In genomic region chr6:148203970-148204369, GRCh38 we compare ENCODE assay signal across 8 cellular contexts.
DNase-seq lines count a peak whose midpoint lies in the region; FAIRE-seq and TF ChIP-seq lines count a peak whose summit lies in the region.

No MANE protein-coding gene starts in this region.

- H3K9me2 ChIP-seq in hepatocyte (replicated peaks; ENCODE audit: insufficient read depth) = no peaks in the 10 kb centered on the region

- H3K36me3 ChIP-seq in mesendoderm (ENCODE audit: control insufficient read depth, insufficient read depth, low read length) (no peaks in the 10 kb centered on the region), hepatocyte (replicated peaks; ENCODE audit: insufficient read depth, low read depth) (no peaks in the 10 kb centered on the region), ascending aorta (no peaks in the 10 kb centered on the region)

- no peak overlapping the region for H2BK15ac ChIP-seq in mesendoderm (replicated peaks; ENCODE audit: low read depth)

- no peak overlapping the region for H4K5ac ChIP-seq in mesendoderm (ENCODE audit: low read length)

- H3K4me3 ChIP-seq in NB4 (ENCODE audit: low read depth, low read length) = no peak overlapping the region
- no peak overlapping the region for H3K4me3 ChIP-seq in mesendoderm (ENCODE audit: low read length)
- H3K4me3 ChIP-seq in hepatocyte = no peak overlapping the region
- H3K4me3 ChIP-seq in ascending aorta = peak overlapping the region in 1 of 2 donors; percentile 25

- no peak for FAIRE-seq in GM12891 (lab: Jason Lieb, UNC)

- no peak overlapping the region for H3K4ac ChIP-seq in mesendoderm (ENCODE audit: low read depth, low read length)

- H3K4me2 ChIP-seq in mesendoderm (ENCODE audit: low read length) (no peak overlapping the region), hepatocyte (no peak overlapping the region)

- H3K56ac ChIP-seq in mesendoderm (ENCODE audit: low read length) = no peak overlapping the region

- no peaks in the 10 kb centered on the region for H4K20me1 ChIP-seq in hepatocyte (ENCODE audit: insufficient read depth, poor library complexity, severe bottlenecking)

- H3K27ac ChIP-seq in mesendoderm (ENCODE audit: low read depth, low read length) = no peak overlapping the region
- no peak overlapping the region for H3K27ac ChIP-seq in hepatocyte
- H3K27ac ChIP-seq in ascending aorta = no peak overlapping the region

- TF ChIP-seq CTCF in NB4 (IDR thresholded peaks at IDR 0.05; ENCODE audit: low read depth, low read length) (no peak), hepatocyte (IDR thresholded peaks at IDR 0.05; ENCODE audit: poor library complexity) (no peak), ascending aorta (IDR thresholded peaks at IDR 0.05) (no peak)

- H3K4me1 ChIP-seq in mesendoderm (ENCODE audit: control insufficient read depth, low read depth, low read length) (no peaks in the 10 kb centered on the region), hepatocyte (ENCODE audit: insufficient read depth) (no peaks in the 10 kb centered on the region), ascending aorta (peaks cover 0 to 5% of the 10 kb centered on the region in 2 donors)

- no peak overlapping the region for H2BK120ac ChIP-seq in mesendoderm (ENCODE audit: low read depth, low read length)

- H3K9me3 ChIP-seq in hepatocyte (ENCODE audit: low read depth) (no peaks in the 10 kb centered on the region), ascending aorta (no peaks in the 10 kb centered on the region)

- intact Hi-C loops in ascending aorta (cut with DNase I) = no loop called here

- no peak overlapping the region for H3K9ac ChIP-seq in mesendoderm (ENCODE audit: low read length)

- no CpG with 5 or more reads among the region's 9 CpGs for WGBS in mesendoderm (ENCODE audit: extremely low coverage, insufficient coverage, low lambda C conversion rate)
- WGBS in hepatocyte (ENCODE audit: low lambda C conversion rate, missing lambda C conversion rate) = 83% methylated on average over 9 of the region's 9 CpGs

- H3K23ac ChIP-seq in mesendoderm (ENCODE audit: low read length) = no peak overlapping the region

- no peak overlapping the region for H4K8ac ChIP-seq in mesendoderm (ENCODE audit: low read depth, low read length)

- no peak overlapping the region for H2AK5ac ChIP-seq in mesendoderm (ENCODE audit: low read length)

- no peaks in the 10 kb centered on the region for H3K79me2 ChIP-seq in mesendoderm (ENCODE audit: control insufficient read depth, insufficient read depth, low read length)
- no peaks in the 10 kb centered on the region for H3K79me2 ChIP-seq in hepatocyte

- no peak overlapping the region for H3K18ac ChIP-seq in mesendoderm (ENCODE audit: low read length)

- peak; percentile 9 for DNase-seq in GM12891 (ENCODE audit: insufficient read length, low spot score)
- peak; percentile 80 for DNase-seq in HCEC 1CT
- DNase-seq in NB4 (ENCODE audit: low read depth) = peak; percentile 95
- DNase-seq in activated CD8-positive, alpha-beta memory T cell treated with anti-CD3 and anti-CD28 coated beads, Interleukin-2, amount 50 U/mL, for 24 hours (ENCODE audit: extremely low read depth) = peak; percentile 27
- DNase-seq in mesendoderm = peak; percentile 16
- no peak for DNase-seq in NCI-H1436 (lab: John Stamatoyannopoulos, UW)
- no peak for DNase-seq in hepatocyte (ENCODE audit: low spot score)
- no peak for DNase-seq in ascending aorta (ENCODE audit: low spot score in 2 of 2)

- TF ChIP-seq POLR2A in GM12891 (IDR thresholded peaks at IDR 0.05; ENCODE audit: low read depth, low read length) = no peak
- no peak for TF ChIP-seq POLR2A in NB4 (IDR thresholded peaks at IDR 0.05; ENCODE audit: extremely low read depth, insufficient read length)

- no peaks in the 10 kb centered on the region for H3K27me3 ChIP-seq in mesendoderm (ENCODE audit: insufficient read depth, low read length, poor library complexity)
- H3K27me3 ChIP-seq in hepatocyte = no peaks in the 10 kb centered on the region
- no peaks in the 10 kb centered on the region for H3K27me3 ChIP-seq in ascending aorta

- no peaks in the 10 kb centered on the region for H3K79me1 ChIP-seq in mesendoderm (ENCODE audit: low read length)

- no peak overlapping the region for H2BK5ac ChIP-seq in mesendoderm (ENCODE audit: low read length)

- no peak overlapping the region for H2AFZ ChIP-seq in hepatocyte

TF ChIP-seq in GM12891, 5 proteins besides CTCF, POLR2A, EP300 and RAD21:
- TF ChIP-seq POLR2AphosphoS5 (IDR thresholded peaks at IDR 0.05; ENCODE audit: low read depth, low read length) (no peak), PAX5 (IDR thresholded peaks at IDR 0.05; ENCODE audit: insufficient read depth, low read length, severe bottlenecking) (no peak), SPI1 (IDR thresholded peaks at IDR 0.05; ENCODE audit: low read depth, low read length) (peak; percentile 37; the same call in 1 of the 2 replicates), TAF1 (IDR thresholded peaks at IDR 0.05; ENCODE audit: low read depth, low read length) (no peak), POU2F2 (IDR thresholded peaks at IDR 0.05; ENCODE audit: low read depth, low read length) (peak; percentile 80; the same call in 1 of the 2 replicates)

Comparison
In these comparisons a context has a peak if more than half of its experiments do, and no peak if none do; other contexts are left out.
1. DNase-seq: peak in GM12891 (single experiment), HCEC 1CT (single experiment), NB4 (single experiment), activated CD8-positive, alpha-beta memory T cell treated with anti-CD3 and anti-CD28 coated beads, Interleukin-2, amount 50 U/mL, for 24 hours (single experiment) and mesendoderm (single experiment); none in NCI-H1436 (single experiment), hepatocyte (single experiment) and ascending aorta (0 of 2).